1 cellular context compared by ENCODE assay signal in the genomic region with DNA sequence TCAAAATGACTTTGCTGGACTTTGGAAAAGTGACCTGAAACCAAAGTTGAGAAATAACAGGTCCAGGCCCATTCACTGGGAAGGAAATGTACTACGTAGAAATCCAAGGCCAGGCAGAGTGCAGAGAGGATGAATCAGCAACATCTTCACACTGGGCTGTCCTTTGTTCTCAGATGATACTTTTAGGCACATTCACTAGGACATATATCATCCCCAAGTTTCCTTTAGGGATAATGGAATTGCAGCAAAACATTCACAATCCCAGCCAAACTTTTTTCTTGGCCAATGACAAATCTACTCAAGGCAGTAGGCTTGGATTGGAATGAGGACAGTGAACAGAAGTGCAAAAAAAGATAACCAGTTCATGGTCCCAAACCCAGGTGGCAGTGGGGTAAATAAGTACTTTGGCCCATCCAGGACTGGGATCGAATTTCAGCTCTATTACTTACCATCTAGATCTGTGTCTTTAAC.
TF ChIP-seq lines count a peak whose summit lies in the region.

No MANE protein-coding gene starts in this region.

TF ChIP-seq in H1, 55 proteins besides CTCF, POLR2A, EP300 and RAD21 (continued from another document):
- TF ChIP-seq, protein P1, sequence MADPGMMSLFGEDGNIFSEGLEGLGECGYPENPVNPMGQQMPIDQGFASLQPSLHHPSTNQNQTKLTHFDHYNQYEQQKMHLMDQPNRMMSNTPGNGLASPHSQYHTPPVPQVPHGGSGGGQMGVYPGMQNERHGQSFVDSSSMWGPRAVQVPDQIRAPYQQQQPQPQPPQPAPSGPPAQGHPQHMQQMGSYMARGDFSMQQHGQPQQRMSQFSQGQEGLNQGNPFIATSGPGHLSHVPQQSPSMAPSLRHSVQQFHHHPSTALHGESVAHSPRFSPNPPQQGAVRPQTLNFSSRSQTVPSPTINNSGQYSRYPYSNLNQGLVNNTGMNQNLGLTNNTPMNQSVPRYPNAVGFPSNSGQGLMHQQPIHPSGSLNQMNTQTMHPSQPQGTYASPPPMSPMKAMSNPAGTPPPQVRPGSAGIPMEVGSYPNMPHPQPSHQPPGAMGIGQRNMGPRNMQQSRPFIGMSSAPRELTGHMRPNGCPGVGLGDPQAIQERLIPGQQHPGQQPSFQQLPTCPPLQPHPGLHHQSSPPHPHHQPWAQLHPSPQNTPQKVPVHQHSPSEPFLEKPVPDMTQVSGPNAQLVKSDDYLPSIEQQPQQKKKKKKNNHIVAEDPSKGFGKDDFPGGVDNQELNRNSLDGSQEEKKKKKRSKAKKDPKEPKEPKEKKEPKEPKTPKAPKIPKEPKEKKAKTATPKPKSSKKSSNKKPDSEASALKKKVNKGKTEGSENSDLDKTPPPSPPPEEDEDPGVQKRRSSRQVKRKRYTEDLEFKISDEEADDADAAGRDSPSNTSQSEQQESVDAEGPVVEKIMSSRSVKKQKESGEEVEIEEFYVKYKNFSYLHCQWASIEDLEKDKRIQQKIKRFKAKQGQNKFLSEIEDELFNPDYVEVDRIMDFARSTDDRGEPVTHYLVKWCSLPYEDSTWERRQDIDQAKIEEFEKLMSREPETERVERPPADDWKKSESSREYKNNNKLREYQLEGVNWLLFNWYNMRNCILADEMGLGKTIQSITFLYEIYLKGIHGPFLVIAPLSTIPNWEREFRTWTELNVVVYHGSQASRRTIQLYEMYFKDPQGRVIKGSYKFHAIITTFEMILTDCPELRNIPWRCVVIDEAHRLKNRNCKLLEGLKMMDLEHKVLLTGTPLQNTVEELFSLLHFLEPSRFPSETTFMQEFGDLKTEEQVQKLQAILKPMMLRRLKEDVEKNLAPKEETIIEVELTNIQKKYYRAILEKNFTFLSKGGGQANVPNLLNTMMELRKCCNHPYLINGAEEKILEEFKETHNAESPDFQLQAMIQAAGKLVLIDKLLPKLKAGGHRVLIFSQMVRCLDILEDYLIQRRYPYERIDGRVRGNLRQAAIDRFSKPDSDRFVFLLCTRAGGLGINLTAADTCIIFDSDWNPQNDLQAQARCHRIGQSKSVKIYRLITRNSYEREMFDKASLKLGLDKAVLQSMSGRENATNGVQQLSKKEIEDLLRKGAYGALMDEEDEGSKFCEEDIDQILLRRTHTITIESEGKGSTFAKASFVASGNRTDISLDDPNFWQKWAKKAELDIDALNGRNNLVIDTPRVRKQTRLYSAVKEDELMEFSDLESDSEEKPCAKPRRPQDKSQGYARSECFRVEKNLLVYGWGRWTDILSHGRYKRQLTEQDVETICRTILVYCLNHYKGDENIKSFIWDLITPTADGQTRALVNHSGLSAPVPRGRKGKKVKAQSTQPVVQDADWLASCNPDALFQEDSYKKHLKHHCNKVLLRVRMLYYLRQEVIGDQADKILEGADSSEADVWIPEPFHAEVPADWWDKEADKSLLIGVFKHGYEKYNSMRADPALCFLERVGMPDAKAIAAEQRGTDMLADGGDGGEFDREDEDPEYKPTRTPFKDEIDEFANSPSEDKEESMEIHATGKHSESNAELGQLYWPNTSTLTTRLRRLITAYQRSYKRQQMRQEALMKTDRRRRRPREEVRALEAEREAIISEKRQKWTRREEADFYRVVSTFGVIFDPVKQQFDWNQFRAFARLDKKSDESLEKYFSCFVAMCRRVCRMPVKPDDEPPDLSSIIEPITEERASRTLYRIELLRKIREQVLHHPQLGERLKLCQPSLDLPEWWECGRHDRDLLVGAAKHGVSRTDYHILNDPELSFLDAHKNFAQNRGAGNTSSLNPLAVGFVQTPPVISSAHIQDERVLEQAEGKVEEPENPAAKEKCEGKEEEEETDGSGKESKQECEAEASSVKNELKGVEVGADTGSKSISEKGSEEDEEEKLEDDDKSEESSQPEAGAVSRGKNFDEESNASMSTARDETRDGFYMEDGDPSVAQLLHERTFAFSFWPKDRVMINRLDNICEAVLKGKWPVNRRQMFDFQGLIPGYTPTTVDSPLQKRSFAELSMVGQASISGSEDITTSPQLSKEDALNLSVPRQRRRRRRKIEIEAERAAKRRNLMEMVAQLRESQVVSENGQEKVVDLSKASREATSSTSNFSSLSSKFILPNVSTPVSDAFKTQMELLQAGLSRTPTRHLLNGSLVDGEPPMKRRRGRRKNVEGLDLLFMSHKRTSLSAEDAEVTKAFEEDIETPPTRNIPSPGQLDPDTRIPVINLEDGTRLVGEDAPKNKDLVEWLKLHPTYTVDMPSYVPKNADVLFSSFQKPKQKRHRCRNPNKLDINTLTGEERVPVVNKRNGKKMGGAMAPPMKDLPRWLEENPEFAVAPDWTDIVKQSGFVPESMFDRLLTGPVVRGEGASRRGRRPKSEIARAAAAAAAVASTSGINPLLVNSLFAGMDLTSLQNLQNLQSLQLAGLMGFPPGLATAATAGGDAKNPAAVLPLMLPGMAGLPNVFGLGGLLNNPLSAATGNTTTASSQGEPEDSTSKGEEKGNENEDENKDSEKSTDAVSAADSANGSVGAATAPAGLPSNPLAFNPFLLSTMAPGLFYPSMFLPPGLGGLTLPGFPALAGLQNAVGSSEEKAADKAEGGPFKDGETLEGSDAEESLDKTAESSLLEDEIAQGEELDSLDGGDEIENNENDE (IDR thresholded peaks at IDR 0.05; ENCODE audit: insufficient replicate concordance, low read length): no peak
- no peak for TF ChIP-seq EZH2 (IDR thresholded peaks at IDR 0.05; ENCODE audit: low read depth, low read length, severe bottlenecking)
- no peak for TF ChIP-seq EGR1 (IDR thresholded peaks at IDR 0.05; ENCODE audit: borderline replicate concordance, low read depth, low read length)
- no peak for TF ChIP-seq RFX5 (IDR thresholded peaks at IDR 0.05; ENCODE audit: borderline replicate concordance, low read depth, low read length)
- TF ChIP-seq NANOG (IDR thresholded peaks at IDR 0.05; ENCODE audit: insufficient read depth, low read depth, low read length, poor library complexity, severe bottlenecking): no peak
- no peak for TF ChIP-seq HDAC6 (IDR thresholded peaks at IDR 0.05; ENCODE audit: low read depth, low read length)
- no peak for TF ChIP-seq CBX8 (IDR thresholded peaks at IDR 0.05; ENCODE audit: borderline replicate concordance, low read depth, low read length)
- TF ChIP-seq YY1 (IDR thresholded peaks at IDR 0.05; ENCODE audit: low read depth, low read length): no peak
